ENCODE assay signal across 31 cellular contexts in the genomic region with DNA sequence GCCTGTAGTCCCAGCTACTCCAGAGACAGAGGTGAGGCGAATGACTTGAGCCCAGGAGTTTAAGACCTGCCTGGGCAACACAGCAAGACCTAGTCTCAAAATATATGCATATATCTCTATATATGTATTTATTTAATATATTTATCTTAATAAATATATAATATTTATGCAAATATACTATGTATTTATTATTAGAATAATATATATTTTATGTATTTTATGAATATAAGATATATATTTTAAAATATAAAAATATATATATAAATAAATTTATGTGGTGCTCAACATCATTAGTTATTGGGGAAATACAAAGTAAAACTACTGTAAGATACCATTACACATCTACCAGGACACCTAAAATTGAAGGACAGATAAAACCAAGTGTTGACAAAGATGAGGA.
"Had no signal": no experiment of that assay in that cellular context is flagged by ENCODE, and none has a peak within 500 bp of the region (broad histone marks: within the 10 kb centered on the region; RNA-seq: fewer than 3 reads in every experiment).

No MANE protein-coding gene starts in this region.

- H3K36me3 Mint-ChIP-seq: activated CD4-positive, alpha-beta memory T cell treated with anti-CD3 and anti-CD28 coated beads for 36 hours; activated CD8-positive, alpha-beta memory T cell treated with anti-CD3 and anti-CD28 coated beads, Interleukin-2, amount 10 ng/mL, durations not matched to agents 7 days and 5 days; activated naive CD4-positive, alpha-beta T cell treated with anti-CD3 and anti-CD28 coated beads, Interleukin-2, amount 50 U/mL, for 24 hours; activated naive CD8-positive, alpha-beta T cell treated with anti-CD3 and anti-CD28 coated beads for 36 hours had no signal

- H3K4me1 Mint-ChIP-seq: activated B cell treated with CpG ODN at 0.5 μM for 24 hours; activated CD4-positive, alpha-beta T cell treated with anti-CD3 and anti-CD28 coated beads, Interleukin-2, amount 10 ng/mL, durations not matched to agents 24 days and 14 days; activated CD8-positive, alpha-beta memory T cell treated with anti-CD3 and anti-CD28 coated beads, Interleukin-2, amount 10 ng/mL, durations not matched to agents 7 days and 5 days; activated naive CD4-positive, alpha-beta T cell treated with anti-CD3 and anti-CD28 coated beads, Interleukin-2, amount 50 U/mL, for 24 hours; activated naive CD8-positive, alpha-beta T cell treated with anti-CD3 and anti-CD28 coated beads for 36 hours; activated naive CD8-positive, alpha-beta T cell treated with anti-CD3 and anti-CD28 coated beads, Interleukin-2, amount 50 U/mL, for 24 hours; endodermal cell had no signal

- H3K27ac ChIP-seq: adrenal gland, body of pancreas, colonic mucosa, esophagus muscularis mucosa, foreskin keratinocyte, gastroesophageal sphincter, heart right ventricle, VCaP had no signal

- H3K4me3 Mint-ChIP-seq: activated B cell treated with CpG ODN at 0.5 μM for 24 hours; activated CD4-positive, alpha-beta memory T cell treated with anti-CD3 and anti-CD28 coated beads for 36 hours; activated CD4-positive, alpha-beta T cell treated with anti-CD3 and anti-CD28 coated beads, Interleukin-2, amount 10 ng/mL, durations not matched to agents 24 days and 14 days; activated CD8-positive, alpha-beta memory T cell treated with anti-CD3 and anti-CD28 coated beads, Interleukin-2, amount 10 ng/mL, durations not matched to agents 7 days and 5 days; activated CD8-positive, alpha-beta T cell treated with anti-CD3 and anti-CD28 coated beads, Interleukin-2, amount 10 ng/mL, durations not matched to agents 7 days and 5 days; activated naive CD4-positive, alpha-beta T cell treated with anti-CD3 and anti-CD28 coated beads for 36 hours; activated naive CD4-positive, alpha-beta T cell treated with anti-CD3 and anti-CD28 coated beads, Interleukin-2, amount 50 U/mL, for 24 hours; activated naive CD8-positive, alpha-beta T cell treated with anti-CD3 and anti-CD28 coated beads for 36 hours; activated naive CD8-positive, alpha-beta T cell treated with anti-CD3 and anti-CD28 coated beads, Interleukin-2, amount 50 U/mL, for 24 hours; activated T-helper 1 cell treated with anti-CD3 and anti-CD28 coated beads, Interleukin-12 subunit alpha, Interleukin-12 subunit beta, Interleukin-2, Interleukin-4 antibody, amounts not matched to agents 30 ng/mL and 10 ng/mL and 1 ng/mL, durations not matched to agents 14 hours and 24 hours and 36 hours; endodermal cell had no signal

- H3K9me3 Mint-ChIP-seq: activated CD4-positive, alpha-beta T cell treated with anti-CD3 and anti-CD28 coated beads, Interleukin-2, amount 10 ng/mL, durations not matched to agents 24 days and 14 days; activated naive CD4-positive, alpha-beta T cell treated with anti-CD3 and anti-CD28 coated beads, Interleukin-2, amount 50 U/mL, for 24 hours; activated T-helper 1 cell treated with anti-CD3 and anti-CD28 coated beads, Interleukin-12 subunit alpha, Interleukin-12 subunit beta, Interleukin-2, Interleukin-4 antibody, amounts not matched to agents 30 ng/mL and 10 ng/mL and 1 ng/mL, durations not matched to agents 14 hours and 24 hours and 36 hours; activated T-helper 2 cell treated with anti-CD3 and anti-CD28 coated beads, Interferon-gamma antibody, Interleukin-2, Interleukin-4, amounts not matched to agents 10 μg/mL and 5 μg/mL and 100 μg/mL, durations not matched to agents 14 hours and 24 hours and 36 hours had no signal

- H3K4me1 ChIP-seq: body of pancreas, colonic mucosa, foreskin keratinocyte had no signal

- H3K27me3 ChIP-seq: body of pancreas, colonic mucosa, esophagus muscularis mucosa, gastroesophageal sphincter, heart right ventricle had no signal

- H3K36me3 ChIP-seq: adrenal gland, colonic mucosa, esophagus muscularis mucosa, gastroesophageal sphincter, heart right ventricle had no signal

- H3K27ac Mint-ChIP-seq: activated B cell treated with CpG ODN at 0.5 μM for 24 hours; activated CD4-positive, alpha-beta memory T cell treated with anti-CD3 and anti-CD28 coated beads for 36 hours; activated CD4-positive, alpha-beta T cell treated with anti-CD3 and anti-CD28 coated beads, Interleukin-2, amount 10 ng/mL, durations not matched to agents 24 days and 14 days; activated CD8-positive, alpha-beta memory T cell treated with anti-CD3 and anti-CD28 coated beads, Interleukin-2, amount 10 ng/mL, durations not matched to agents 7 days and 5 days; activated CD8-positive, alpha-beta T cell treated with anti-CD3 and anti-CD28 coated beads, Interleukin-2, amount 10 ng/mL, durations not matched to agents 7 days and 5 days; activated naive CD4-positive, alpha-beta T cell treated with anti-CD3 and anti-CD28 coated beads for 36 hours; activated naive CD4-positive, alpha-beta T cell treated with anti-CD3 and anti-CD28 coated beads, Interleukin-2, amount 50 U/mL, for 24 hours; activated naive CD8-positive, alpha-beta T cell treated with anti-CD3 and anti-CD28 coated beads for 36 hours; activated naive CD8-positive, alpha-beta T cell treated with anti-CD3 and anti-CD28 coated beads, Interleukin-2, amount 50 U/mL, for 24 hours; activated T-helper 1 cell treated with anti-CD3 and anti-CD28 coated beads, Interleukin-12 subunit alpha, Interleukin-12 subunit beta, Interleukin-2, Interleukin-4 antibody, amounts not matched to agents 30 ng/mL and 10 ng/mL and 1 ng/mL, durations not matched to agents 14 hours and 24 hours and 36 hours; activated T-helper 2 cell treated with anti-CD3 and anti-CD28 coated beads, Interferon-gamma antibody, Interleukin-2, Interleukin-4, amounts not matched to agents 10 μg/mL and 5 μg/mL and 100 μg/mL, durations not matched to agents 14 hours and 24 hours and 36 hours; endodermal cell had no signal

- ATAC-seq: activated CD4-positive, CD25-positive, alpha-beta regulatory T cell treated with anti-CD3 and anti-CD28 coated beads, Interleukin-2, amount 50 U/mL, for 24 hours; activated CD8-positive, alpha-beta memory T cell treated with anti-CD3 and anti-CD28 coated beads, Interleukin-2, amount 10 ng/mL, durations not matched to agents 7 days and 5 days; activated CD8-positive, alpha-beta T cell treated with anti-CD3 and anti-CD28 coated beads, Interleukin-2, amount 10 ng/mL, durations not matched to agents 7 days and 5 days; activated naive CD8-positive, alpha-beta T cell treated with anti-CD3 and anti-CD28 coated beads, Interleukin-2, amount 50 U/mL, for 24 hours; body of pancreas; foreskin keratinocyte; gastroesophageal sphincter; heart right ventricle had no signal

- H3K9me3 ChIP-seq: adrenal gland, colonic mucosa, esophagus muscularis mucosa, gastroesophageal sphincter had no signal

- H3K4me3 ChIP-seq: adrenal gland, body of pancreas, colonic mucosa, esophagus muscularis mucosa, gastroesophageal sphincter, heart right ventricle had no signal

- DNase-seq: activated B cell treated with CpG ODN at 0.5 μM for 24 hours; activated CD4-positive, alpha-beta memory T cell treated with anti-CD3 and anti-CD28 coated beads for 36 hours; activated CD4-positive, alpha-beta T cell treated with anti-CD3 and anti-CD28 coated beads, Interleukin-2, amount 10 ng/mL, durations not matched to agents 24 days and 14 days; activated CD8-positive, alpha-beta memory T cell treated with anti-CD3 and anti-CD28 coated beads, Interleukin-2, amount 10 ng/mL, durations not matched to agents 7 days and 5 days; activated CD8-positive, alpha-beta memory T cell treated with anti-CD3 and anti-CD28 coated beads, Interleukin-2, amount 50 U/mL, for 4 hours; activated CD8-positive, alpha-beta T cell treated with anti-CD3 and anti-CD28 coated beads, Interleukin-2, amount 10 ng/mL, durations not matched to agents 7 days and 5 days; activated effector memory CD4-positive, alpha-beta T cell treated with anti-CD3 and anti-CD28 coated beads, Interleukin-2, amount 50 U/mL, for 16 hours; activated naive CD4-positive, alpha-beta T cell treated with anti-CD3 and anti-CD28 coated beads for 36 hours; activated naive CD8-positive, alpha-beta T cell treated with anti-CD3 and anti-CD28 coated beads for 36 hours; activated naive CD8-positive, alpha-beta T cell treated with anti-CD3 and anti-CD28 coated beads, Interleukin-2, amount 50 U/mL, for 24 hours; activated T-cell treated with anti-CD3 and anti-CD28 coated beads, Interleukin-2, amount 50 U/mL, for 1 hour; activated T-cell treated with anti-CD3 and anti-CD28 coated beads, Interleukin-2, amount 50 U/mL, for 48 hours; adrenal gland; amygdala; aorta; body of pancreas; caudate nucleus; colonic mucosa; effector CD8-positive, alpha-beta T cell; endodermal cell; erythroblast; foreskin keratinocyte; heart right ventricle; T-helper 2 cell had no signal
